14 cellular contexts compared by ENCODE assay signal in the genomic region with DNA sequence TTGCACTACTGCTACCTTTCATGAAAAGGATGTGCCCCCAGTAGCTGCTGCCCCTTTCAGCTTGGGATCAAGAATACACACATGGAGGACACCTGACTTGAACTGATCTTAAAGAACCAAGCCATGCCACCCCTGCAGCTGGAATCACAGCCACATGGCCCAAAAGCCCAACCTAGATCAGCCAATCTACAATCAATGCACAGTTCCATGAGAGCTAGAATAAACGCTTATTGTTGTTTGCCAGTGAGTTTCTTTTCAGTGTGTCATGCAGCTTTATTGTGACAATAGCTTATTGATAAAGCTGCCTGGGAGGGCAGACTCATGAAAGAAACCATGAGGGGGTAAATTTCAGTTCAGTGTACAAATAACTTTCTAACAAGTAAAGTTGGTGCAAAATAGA.
A peak's percentile ranks its signal among the peaks of the same experiment; 100 is the strongest.
DNase-seq lines count a peak whose midpoint lies in the region; ATAC-seq and TF ChIP-seq lines count a peak whose summit lies in the region.
"Had no signal": no experiment of that assay in that cellular context is flagged by ENCODE, and none has a peak within 500 bp of the region (broad histone marks: within the 10 kb centered on the region; RNA-seq: fewer than 3 reads in every experiment).

No MANE protein-coding gene starts in this region.

- H3K27me3 ChIP-seq in dorsolateral prefrontal cortex: no peaks in the 10 kb centered on the region
- no peaks in the 10 kb centered on the region for H3K27me3 ChIP-seq in mammary epithelial cell (ENCODE audit: insufficient read depth, low read length)
- H3K27me3 ChIP-seq in naive thymus-derived CD4-positive, alpha-beta T cell (ENCODE audit: control insufficient read depth in 2 of 2, insufficient read depth in 2 of 2, low read length in 2 of 2): no peaks in the 10 kb centered on the region
- H3K27me3 ChIP-seq: BLaER1 treated with 17β-estradiol and CSF1 and Interleukin-3, amounts not matched to agents 10 nM and 100 nM had no signal

- dilution Hi-C loops in mammary epithelial cell (cut with HindIII; ENCODE audit: low sequenced_read_pairs): no loop called here

- H3K4me3 ChIP-seq in dorsolateral prefrontal cortex (no peak overlapping the region), mammary epithelial cell (replicated peaks in 1 of 3; ENCODE audit: insufficient read depth in 1 of 3, low read depth in 2 of 3, low read length in 3 of 3) (no peak overlapping the region)
- H3K4me3 ChIP-seq in naive thymus-derived CD4-positive, alpha-beta T cell (ENCODE audit: low read length): no peak overlapping the region
- H3K4me3 ChIP-seq: BLaER1 treated with 17β-estradiol and CSF1 and Interleukin-3, amounts not matched to agents 10 nM and 100 nM; GM23338 had no signal

- DNase-seq in dorsolateral prefrontal cortex (peak in 1 of 10 donors; percentile 41), medulla oblongata (ENCODE audit: extremely low spot score) (peak; percentile 77), putamen (ENCODE audit: low spot score) (peak; percentile 80), mammary epithelial cell (no peak)
- DNase-seq in naive thymus-derived CD4-positive, alpha-beta T cell: no peak
- DNase-seq in NK-92 treated with Interleukin-12 subunit alpha and Interleukin-12 subunit beta, amount 100 ng/mL, for 24 hours (lab: John Stamatoyannopoulos, UW): no peak
- DNase-seq: AML-193; CD4-positive, CD25-positive, alpha-beta regulatory T cell; DMS 273 treated with DMSO at 0.1 percent for 48 hours; H7; IMR-90 had no signal

- no peak overlapping the region for H3K27ac Mint-ChIP-seq in naive thymus-derived CD4-positive, alpha-beta T cell
- H3K27ac Mint-ChIP-seq: CD4-positive, CD25-positive, alpha-beta regulatory T cell; GM23338 had no signal

- intact Hi-C loops in dorsolateral prefrontal cortex (cut with DNase I) (loop anchor here in 1 of 2 donors (1.0 kb wide), 1 partner anchor 55 kb away; no protein-coding TSS in a partner anchor), mammary epithelial cell (cut with micrococcal nuclease) (no loop called here)
- intact Hi-C loops in naive thymus-derived CD4-positive, alpha-beta T cell (cut with micrococcal nuclease): no loop called here

- peaks cover 0 to 17% (median 1%) of the 10 kb centered on the region in 11 donors for H3K9me3 Mint-ChIP-seq in naive thymus-derived CD4-positive, alpha-beta T cell

- H3K4me3 Mint-ChIP-seq in naive thymus-derived CD4-positive, alpha-beta T cell: no peak overlapping the region
- H3K4me3 Mint-ChIP-seq: CD4-positive, CD25-positive, alpha-beta regulatory T cell; GM23338 had no signal

- no peak overlapping the region for H2AFZ ChIP-seq in mammary epithelial cell (ENCODE audit: low read depth, low read length)
- H2AFZ ChIP-seq: GM23338 had no signal

- in situ Hi-C loops in mammary epithelial cell (cut with MboI; ENCODE audit: low sequenced_read_pairs in 2 of 2): no loop called here

- H3K9me3 ChIP-seq in mammary epithelial cell (replicated peaks; ENCODE audit: insufficient read depth, low read length): peaks cover 41% of the 10 kb centered on the region
- H3K9me3 ChIP-seq in naive thymus-derived CD4-positive, alpha-beta T cell (ENCODE audit: control insufficient read depth in 2 of 3, low read length in 3 of 3): no peaks in the 10 kb centered on the region
- H3K9me3 ChIP-seq: BLaER1 treated with 17β-estradiol and CSF1 and Interleukin-3, amounts not matched to agents 10 nM and 100 nM had no signal

- H3K4me2 ChIP-seq in mammary epithelial cell (ENCODE audit: insufficient read depth, low read depth, low read length): no peak overlapping the region
- H3K4me2 ChIP-seq: BLaER1 treated with 17β-estradiol and CSF1 and Interleukin-3, amounts not matched to agents 10 nM and 100 nM; GM23338 had no signal

- peak in 1 of 56 donors; percentile 17 for TF ChIP-seq CTCF in dorsolateral prefrontal cortex (IDR thresholded peaks at IDR 0.05 in 54 of 56, conservative IDR thresholded peaks at IDR 0.05 in 2 of 56; ENCODE audit: low read depth in 1 of 56, partially characterized antibody in 56 of 56)
- TF ChIP-seq CTCF in mammary epithelial cell (conservative IDR thresholded peaks at IDR 0.05 in 1 of 2, IDR thresholded peaks at IDR 0.05 in 1 of 2; ENCODE audit: extremely low read depth in 1 of 2, insufficient read depth in 1 of 2, low read depth in 1 of 2, low read length in 2 of 2): no peak

- H3K36me3 ChIP-seq in mammary epithelial cell (ENCODE audit: insufficient read depth, low read length): no peaks in the 10 kb centered on the region
- H3K36me3 ChIP-seq in naive thymus-derived CD4-positive, alpha-beta T cell (ENCODE audit: control insufficient read depth in 2 of 3, insufficient read depth in 3 of 3, low read length in 3 of 3): no peaks in the 10 kb centered on the region
- H3K36me3 ChIP-seq: BLaER1 treated with 17β-estradiol and CSF1 and Interleukin-3, amounts not matched to agents 10 nM and 100 nM had no signal

- H3K27ac ChIP-seq in dorsolateral prefrontal cortex (peak overlapping the region in 46 of 59 donors; percentile 5 to 84 (median 61)), mammary epithelial cell (ENCODE audit: insufficient read depth, low read depth, low read length) (no peak overlapping the region)
- H3K27ac ChIP-seq in naive thymus-derived CD4-positive, alpha-beta T cell (ENCODE audit: low read depth, low read length): no peak overlapping the region
- H3K27ac ChIP-seq: BLaER1 treated with 17β-estradiol and CSF1 and Interleukin-3, amounts not matched to agents 10 nM and 100 nM had no signal

- no peak overlapping the region for H3K9ac ChIP-seq in mammary epithelial cell (ENCODE audit: insufficient read depth, low read length)
- H3K9ac ChIP-seq: BLaER1 treated with 17β-estradiol and CSF1 and Interleukin-3, amounts not matched to agents 10 nM and 100 nM had no signal

- 100% methylated on average over 1 of the region's 1 CpG for WGBS in mammary epithelial cell (ENCODE audit: low coverage, missing lambda C conversion rate)

- ATAC-seq in naive thymus-derived CD4-positive, alpha-beta T cell: no peak
- no peak for ATAC-seq in GM18868 (IDR thresholded peaks at IDR 0.05; ENCODE audit: unreplicated experiment)
- ATAC-seq: GM23338 had no signal

- H4K20me1 ChIP-seq in mammary epithelial cell (ENCODE audit: insufficient read depth, low read length): no peaks in the 10 kb centered on the region
- H4K20me1 ChIP-seq: BLaER1 treated with 17β-estradiol and CSF1 and Interleukin-3, amounts not matched to agents 10 nM and 100 nM had no signal

- H3K79me2 ChIP-seq in mammary epithelial cell (ENCODE audit: insufficient read depth, low read length): no peaks in the 10 kb centered on the region

- no peaks in the 10 kb centered on the region for H3K4me1 Mint-ChIP-seq in naive thymus-derived CD4-positive, alpha-beta T cell
- H3K4me1 Mint-ChIP-seq: CD4-positive, CD25-positive, alpha-beta regulatory T cell; GM23338 had no signal

- POLR2A ChIA-PET in naive thymus-derived CD4-positive, alpha-beta T cell (lab: Charles Lee): no interaction called here

- H3K27me3 Mint-ChIP-seq in naive thymus-derived CD4-positive, alpha-beta T cell: peaks cover 0 to 14% (median 7%) of the 10 kb centered on the region in 5 donors
- H3K27me3 Mint-ChIP-seq: CD4-positive, CD25-positive, alpha-beta regulatory T cell had no signal

- CTCF ChIA-PET in mammary epithelial cell (lab: Charles Lee; ENCODE audit: low non-redundant PET): no interaction called here
- CTCF ChIA-PET in naive thymus-derived CD4-positive, alpha-beta T cell (lab: Charles Lee): no interaction called here

- H3K4me1 ChIP-seq in mammary epithelial cell (ENCODE audit: insufficient read depth, low read length): no peaks in the 10 kb centered on the region
- no peaks in the 10 kb centered on the region for H3K4me1 ChIP-seq in naive thymus-derived CD4-positive, alpha-beta T cell (ENCODE audit: control insufficient read depth in 2 of 2, insufficient read depth in 2 of 2, low read length in 2 of 2)

- H3K36me3 Mint-ChIP-seq in naive thymus-derived CD4-positive, alpha-beta T cell: no peaks in the 10 kb centered on the region
- H3K36me3 Mint-ChIP-seq: CD4-positive, CD25-positive, alpha-beta regulatory T cell had no signal

- BruUV-seq in mammary epithelial cell (replicated peaks; lab: Mats Ljungman, UMichigan): no TSS peak

Comparison
In these comparisons a context has a peak if more than half of its experiments do, and no peak if none do; other contexts are left out.
1. DNase-seq: peak in medulla oblongata (single experiment) and putamen (single experiment); none in mammary epithelial cell (single experiment), naive thymus-derived CD4-positive, alpha-beta T cell (0 of 9) and NK-92 treated with Interleukin-12 subunit alpha and Interleukin-12 subunit beta, amount 100 ng/mL, for 24 hours (single experiment).
2. H3K27ac ChIP-seq: peak in dorsolateral prefrontal cortex (46 of 59); none in mammary epithelial cell (single experiment) and naive thymus-derived CD4-positive, alpha-beta T cell (single experiment).